Comparison of ENCODE assay signal across 1 cellular context in genomic region chr6:30690403-30691207, GRCh38.
TF ChIP-seq lines count a peak whose summit lies in the region.

Gene NRM (minus strand): TSS chr6:30690984. CDS start chr6:30690974, 10 bp downstream.

TF ChIP-seq in HEK293, 187 proteins besides CTCF, POLR2A, EP300 and RAD21 (continued from another document and continues in another):
- TF ChIP-seq ZNF280D (tag by site-specific recombination; IDR thresholded peaks at IDR 0.05) = no peak
- TF ChIP-seq PATZ1 (tag by site-specific recombination; IDR thresholded peaks at IDR 0.05) = peak; percentile 85
- TF ChIP-seq SCRT1 (tag by site-specific recombination; IDR thresholded peaks at IDR 0.05; ENCODE audit: borderline replicate concordance) = no peak
- TF ChIP-seq ZSCAN30 (tag by site-specific recombination; IDR thresholded peaks at IDR 0.05) = no peak
- peak; percentile 86 for TF ChIP-seq KLF10 (tag by site-specific recombination; IDR thresholded peaks at IDR 0.05)
- TF ChIP-seq ZBTB48 (tag by site-specific recombination; IDR thresholded peaks at IDR 0.05) = peak; percentile 87
- no peak for TF ChIP-seq ZNF140 (tag by site-specific recombination; IDR thresholded peaks at IDR 0.05)
- TF ChIP-seq ZNF341 (tag by site-specific recombination; IDR thresholded peaks at IDR 0.05; ENCODE audit: low read depth) = peak; percentile 45
- no peak for TF ChIP-seq PRDM6 (tag by site-specific recombination; IDR thresholded peaks at IDR 0.05)
- TF ChIP-seq BCL6B (tag by site-specific recombination; IDR thresholded peaks at IDR 0.05) = no peak
- peak; percentile 47; the same call in 1 of the 2 replicates for TF ChIP-seq ZBTB20 (tag by site-specific recombination; IDR thresholded peaks at IDR 0.05)
- peak; percentile 82 for TF ChIP-seq ZXDB (tag by site-specific recombination; IDR thresholded peaks at IDR 0.05)
- peak; percentile 96 for TF ChIP-seq KLF8 (tag by site-specific recombination; IDR thresholded peaks at IDR 0.05)
- TF ChIP-seq SP7 (tag by site-specific recombination; IDR thresholded peaks at IDR 0.05) = 0 out of 2 replicates have a peak, but pooled peaks have one; percentile 46
- peak; percentile 98 for TF ChIP-seq IKZF3 (tag by site-specific recombination; IDR thresholded peaks at IDR 0.05)
- TF ChIP-seq GLI2 (tag by site-specific recombination; IDR thresholded peaks at IDR 0.05; ENCODE audit: borderline replicate concordance, low read depth) = no peak
- TF ChIP-seq ZBTB26 (tag by site-specific recombination; optimal IDR thresholded peaks at IDR 0.05) = peak; percentile 44
- TF ChIP-seq ZNF114 (tag by site-specific recombination; IDR thresholded peaks at IDR 0.05) = no peak
- 0 out of 2 replicates have a peak, but pooled peaks have one; percentile 28 for TF ChIP-seq YY1 (tag by site-specific recombination; IDR thresholded peaks at IDR 0.05)
- TF ChIP-seq AEBP2 (tag by site-specific recombination; IDR thresholded peaks at IDR 0.05; ENCODE audit: borderline replicate concordance) = no peak
- peak; percentile 89 for TF ChIP-seq ZNF398 (tag by site-specific recombination; IDR thresholded peaks at IDR 0.05)
- TF ChIP-seq ZBTB17 (tag by site-specific recombination; IDR thresholded peaks at IDR 0.05) = peak; percentile 90
- no peak for TF ChIP-seq ZNF704 (tag by site-specific recombination; IDR thresholded peaks at IDR 0.05)
- TF ChIP-seq ZNF580 (tag by site-specific recombination; IDR thresholded peaks at IDR 0.05) = no peak
- TF ChIP-seq ZNF37A (tag by site-specific recombination; IDR thresholded peaks at IDR 0.05) = no peak
- TF ChIP-seq ZNF555 (tag by site-specific recombination; conservative IDR thresholded peaks at IDR 0.05) = no peak
- no peak for TF ChIP-seq ZNF692 (tag by site-specific recombination; IDR thresholded peaks at IDR 0.05)
- TF ChIP-seq PRDM4 (tag by site-specific recombination; IDR thresholded peaks at IDR 0.05) = no peak
- TF ChIP-seq ZNF366 (tag by site-specific recombination; conservative IDR thresholded peaks at IDR 0.05) = peak; percentile 96
- no peak for TF ChIP-seq WT1 (tag by site-specific recombination; IDR thresholded peaks at IDR 0.05)
- TF ChIP-seq ZNF645 (tag by site-specific recombination; IDR thresholded peaks at IDR 0.05) = no peak
